ENCODE assay signal across 23 cellular contexts in the genomic region with DNA sequence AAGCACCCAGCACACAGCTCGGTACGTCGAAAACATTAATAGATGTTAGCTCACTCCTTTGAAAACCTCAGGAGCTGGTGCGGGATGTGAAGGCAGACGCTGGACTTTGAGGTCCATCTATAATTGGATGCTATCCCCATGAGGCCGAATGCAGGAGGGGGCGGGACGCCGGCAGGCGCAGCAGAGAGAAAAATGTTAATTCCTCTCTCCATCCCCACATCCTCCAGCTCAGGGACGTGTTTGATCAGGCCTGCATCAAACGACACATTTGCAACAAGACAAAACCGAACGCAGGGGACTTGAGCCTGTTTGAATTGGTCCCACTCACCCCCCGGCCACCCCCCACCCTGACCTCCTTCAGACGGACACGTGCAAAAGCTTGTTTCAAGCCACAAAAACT.
A peak's percentile ranks its signal among the peaks of the same experiment; 100 is the strongest.
DNase-seq lines count a peak whose midpoint lies in the region; ATAC-seq, FAIRE-seq and TF ChIP-seq lines count a peak whose summit lies in the region.
"Had no signal": no experiment of that assay in that cellular context is flagged by ENCODE, and none has a peak within 500 bp of the region (broad histone marks: within the 10 kb centered on the region; RNA-seq: fewer than 3 reads in every experiment).

No MANE protein-coding gene starts in this region.

- H2AFZ ChIP-seq in H1 (ENCODE audit: low read length), result 0 out of 2 replicates have a peak overlapping the region, but pooled peaks have one; percentile 56

- no peaks in the 10 kb centered on the region for H3K27me3 ChIP-seq in H1 (replicated peaks in 1 of 4; ENCODE audit: control insufficient read depth in 3 of 4, extremely low read depth in 1 of 4, insufficient read depth in 3 of 4, low read length in 3 of 4)

- POLR2A ChIA-PET in H1 (lab: Charles Lee; ENCODE audit: partially characterized antibody), result no interaction called here

- H3K27ac ChIP-seq in H1 (ENCODE audit: low read depth, low read length) (no peak overlapping the region), caudate nucleus (ENCODE audit: low read depth, low read length) (no peak overlapping the region)
- H3K27ac ChIP-seq: 22Rv1, C4-2B had no signal

- no peak for TF ChIP-seq RAD21 in H1 (IDR thresholded peaks at IDR 0.05 in 1 of 2, conservative IDR thresholded peaks at IDR 0.05 in 1 of 2; ENCODE audit: low read depth in 2 of 2, low read length in 2 of 2)

- H3K14ac ChIP-seq in H1 (ENCODE audit: insufficient read length), result no peak overlapping the region

- no peaks in the 10 kb centered on the region for H4K20me1 ChIP-seq in H1 (replicated peaks in 1 of 2; ENCODE audit: control insufficient read depth in 1 of 2, insufficient read depth in 2 of 2, low read length in 2 of 2)

- H2AK5ac ChIP-seq in H1 (ENCODE audit: low read depth, low read length), result no peak overlapping the region

- no peak overlapping the region for H3K18ac ChIP-seq in H1 (ENCODE audit: extremely low read depth, low read length)

- no peak overlapping the region; a peak in 2 of 8 replicates for H3K4me3 ChIP-seq in H1 (ENCODE audit: extremely low read depth in 1 of 4, insufficient read depth in 2 of 4, low read depth in 3 of 4, low read length in 4 of 4)
- H3K4me3 ChIP-seq: HAP-1 had no signal

- H3K4me2 ChIP-seq in H1 (ENCODE audit: insufficient read depth in 1 of 2, low read depth in 2 of 2, low read length in 2 of 2), result peak overlapping the region in 1 of 2 experiments; percentile 23; a peak in 2 of 4 replicates

- no peak for TF ChIP-seq CTCF in H1 (IDR thresholded peaks at IDR 0.05; ENCODE audit: control extremely low read depth in 1 of 3, insufficient read depth in 1 of 3, low read depth in 1 of 3, low read length in 3 of 3)

- no peaks in the 10 kb centered on the region for H3K36me3 ChIP-seq in H1 (ENCODE audit: control insufficient read depth in 2 of 4, insufficient read depth in 4 of 4, low read length in 3 of 4)
- H3K36me3 ChIP-seq: HAP-1 had no signal

- H3K23ac ChIP-seq in H1 (ENCODE audit: insufficient read length), result no peak overlapping the region

- no peak overlapping the region for H2BK20ac ChIP-seq in H1 (ENCODE audit: low read length)

- H4K8ac ChIP-seq in H1 (ENCODE audit: extremely low read depth, insufficient read depth, low read length), result no peak overlapping the region

- H2BK12ac ChIP-seq in H1 (ENCODE audit: low read depth, low read length), result no peak overlapping the region

- no peak overlapping the region for H4K5ac ChIP-seq in H1 (ENCODE audit: insufficient read length, low read depth, low read length)

- H4K91ac ChIP-seq in H1 (replicated peaks; ENCODE audit: insufficient read length, low read length), result no peak overlapping the region

- no peak overlapping the region for H3K4ac ChIP-seq in H1 (replicated peaks; ENCODE audit: insufficient read length, low read depth, low read length)

- DNase-seq in NCI-H82 (lab: John Stamatoyannopoulos, UW), result peak; percentile 27
- DNase-seq in NCI-H82 treated with DMSO at 0.1 percent for 48 hours (lab: John Stamatoyannopoulos, UW; ENCODE audit: unreplicated experiment), result no peak
- no peak for DNase-seq in H1 (ENCODE audit: low read depth in 1 of 2, low spot score in 2 of 2)
- peak; percentile 60 for DNase-seq in mesenteric fat pad (ENCODE audit: low spot score)
- no peak for DNase-seq in GM12891 (ENCODE audit: insufficient read length, low spot score)
- no peak for DNase-seq in caudate nucleus (lab: John Stamatoyannopoulos, UW)
- DNase-seq: Calu3; CD8-positive, alpha-beta memory T cell; MM.1S; NCI-H1048; NCI-H1436; NCI-H187 treated with DMSO at 0.1 percent for 48 hours; NCI-H2107; NCI-H510A; NCI-H774; OCI-M1; Right ventricle myocardium superior had no signal

- H3K9ac ChIP-seq in H1 (replicated peaks in 1 of 4; ENCODE audit: extremely low read depth in 1 of 4, low read depth in 3 of 4, low read length in 3 of 4), result no peak overlapping the region; a peak in 1 of 7 replicates

- H3K79me1 ChIP-seq in H1 (ENCODE audit: low read depth, low read length), result no peaks in the 10 kb centered on the region

- peaks cover 2% of the 10 kb centered on the region; the same call in 1 of the 2 replicates for H3K23me2 ChIP-seq in H1 (ENCODE audit: low read depth, low read length)

- ATAC-seq in GM18502 (IDR thresholded peaks at IDR 0.05; ENCODE audit: poor library complexity, unreplicated experiment) (no peak), HG02623 (IDR thresholded peaks at IDR 0.05; ENCODE audit: unreplicated experiment) (no peak)

- H2BK15ac ChIP-seq in H1 (ENCODE audit: low read length), result no peak overlapping the region

- no peak overlapping the region for H2BK5ac ChIP-seq in H1 (ENCODE audit: low read depth, low read length)

- no peak overlapping the region for H2BK120ac ChIP-seq in H1 (replicated peaks; ENCODE audit: low read depth, low read length)

- no peak for TF ChIP-seq POLR2A in H1 (IDR thresholded peaks at IDR 0.05; ENCODE audit: control extremely low read depth in 1 of 2, low read depth in 2 of 2, low read length in 2 of 2)
- no peak for TF ChIP-seq POLR2A in GM12891 (IDR thresholded peaks at IDR 0.05; ENCODE audit: low read depth, low read length)

- no peaks in the 10 kb centered on the region for H3K9me3 ChIP-seq in H1 (ENCODE audit: insufficient read depth in 2 of 2, low read depth in 1 of 2, low read length in 1 of 2)
- H3K9me3 ChIP-seq: HAP-1 had no signal

- H3K79me2 ChIP-seq in H1 (ENCODE audit: control insufficient read depth in 1 of 2, insufficient read depth in 2 of 2, low read length in 2 of 2), result no peaks in the 10 kb centered on the region

- peaks cover 0 to 5% (median under 1%) of the 10 kb centered on the region in 4 experiments; a peak in 1 of 7 replicates for H3K4me1 ChIP-seq in H1 (replicated peaks in 1 of 4; ENCODE audit: control insufficient read depth in 3 of 4, insufficient read depth in 4 of 4, low read length in 3 of 4)
- H3K4me1 ChIP-seq: HAP-1 had no signal

- WGBS in H1 (ENCODE audit: extremely low coverage in 1 of 2, insufficient coverage in 1 of 2, insufficient read length in 1 of 2, insufficient replicate concordance in 2 of 2, low coverage in 1 of 2, low lambda C conversion rate in 2 of 2, missing lambda C conversion rate in 1 of 2), 2 experiments, result 43% methylated on average over 17 of the region's 17 CpGs; no CpG with 5 or more reads in 1 of the 2 experiments

- H3K56ac ChIP-seq in H1 (replicated peaks; ENCODE audit: insufficient read length, low read depth, low read length), result no peak overlapping the region

- FAIRE-seq in H1 (lab: Jason Lieb, UNC) (no peak), GM12891 (lab: Jason Lieb, UNC) (no peak)
- FAIRE-seq: G401.6 had no signal

- no peak for TF ChIP-seq EP300 in H1 (IDR thresholded peaks at IDR 0.05; ENCODE audit: borderline replicate concordance in 1 of 2, low read depth in 2 of 2, low read length in 2 of 2)

- CTCF ChIA-PET in H1 (lab: Charles Lee; ENCODE audit: partially characterized antibody), result interaction anchor here (0.7 to 2.4 kb wide), 12 partner anchors 10 to 295 kb away, joined by 3 to 8 read pairs (median 4); no protein-coding TSS in a partner anchor

TF ChIP-seq in H1, 55 proteins besides CTCF, POLR2A, EP300 and RAD21:
- TF ChIP-seq CHD2 (IDR thresholded peaks at IDR 0.05; ENCODE audit: low read length), result no peak
- no peak for TF ChIP-seq ZNF274 (IDR thresholded peaks at IDR 0.05; ENCODE audit: borderline replicate concordance, extremely low read depth, low read length)
- no peak for TF ChIP-seq SIN3A (conservative IDR thresholded peaks at IDR 0.05 in 1 of 2, IDR thresholded peaks at IDR 0.05 in 1 of 2; ENCODE audit: low read depth in 1 of 2, low read length in 2 of 2)
- TF ChIP-seq SP4 (IDR thresholded peaks at IDR 0.05; ENCODE audit: low read length), result no peak
- TF ChIP-seq SIX5 (IDR thresholded peaks at IDR 0.05; ENCODE audit: low read depth, low read length), result no peak
- no peak for TF ChIP-seq KDM1A (IDR thresholded peaks at IDR 0.05; ENCODE audit: borderline replicate concordance, low read length)
- TF ChIP-seq HDAC2 (IDR thresholded peaks at IDR 0.05; ENCODE audit: borderline replicate concordance in 1 of 2, low read depth in 2 of 2, low read length in 2 of 2), result no peak
- TF ChIP-seq, protein P1, sequence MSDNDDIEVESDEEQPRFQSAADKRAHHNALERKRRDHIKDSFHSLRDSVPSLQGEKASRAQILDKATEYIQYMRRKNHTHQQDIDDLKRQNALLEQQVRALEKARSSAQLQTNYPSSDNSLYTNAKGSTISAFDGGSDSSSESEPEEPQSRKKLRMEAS (IDR thresholded peaks at IDR 0.05), result no peak
- TF ChIP-seq TEAD4 (IDR thresholded peaks at IDR 0.05; ENCODE audit: low read depth, low read length), result no peak
- TF ChIP-seq NRF1 (IDR thresholded peaks at IDR 0.05; ENCODE audit: low read depth, low read length), result no peak
- TF ChIP-seq POU5F1 (IDR thresholded peaks at IDR 0.05; ENCODE audit: low read depth, low read length), result no peak
- no peak for TF ChIP-seq RBBP5 (IDR thresholded peaks at IDR 0.05; ENCODE audit: borderline replicate concordance, low read depth, low read length)
- TF ChIP-seq GTF2F1 (IDR thresholded peaks at IDR 0.05; ENCODE audit: borderline replicate concordance, low read depth, low read length), result no peak

TF ChIP-seq in GM12891, 5 proteins besides CTCF, POLR2A, EP300 and RAD21:
- no peak for TF ChIP-seq POLR2AphosphoS5 (IDR thresholded peaks at IDR 0.05; ENCODE audit: low read depth, low read length)
- TF ChIP-seq PAX5 (IDR thresholded peaks at IDR 0.05; ENCODE audit: insufficient read depth, low read length, severe bottlenecking), result no peak
- no peak for TF ChIP-seq SPI1 (IDR thresholded peaks at IDR 0.05; ENCODE audit: low read depth, low read length)
- TF ChIP-seq TAF1 (IDR thresholded peaks at IDR 0.05; ENCODE audit: low read depth, low read length), result no peak
- no peak for TF ChIP-seq POU2F2 (IDR thresholded peaks at IDR 0.05; ENCODE audit: low read depth, low read length)

Comparison
In these comparisons a context has a peak if more than half of its experiments do, and no peak if none do; other contexts are left out.
1. DNase-seq: peak in NCI-H82 (single experiment) and mesenteric fat pad (single experiment); none in NCI-H82 treated with DMSO at 0.1 percent for 48 hours (single experiment), H1 (0 of 2), GM12891 (single experiment) and caudate nucleus (0 of 61).